Comparison of ENCODE assay signal across 20 cellular contexts in genomic region chr6:168263351-168263905, GRCh38. TPM values are rescaled to one million over a fixed set of nuclear protein-coding genes. Genes with fewer than 3 reads are reported as not detected.
DNase-seq lines count a peak whose midpoint lies in the region; ATAC-seq, FAIRE-seq and TF ChIP-seq lines count a peak whose summit lies in the region.
"Had no signal": no experiment of that assay in that cellular context is flagged by ENCODE, and none has a peak within 500 bp of the region (broad histone marks: within the 10 kb centered on the region; RNA-seq: fewer than 3 reads in every experiment).

No MANE protein-coding gene starts in this region.

- H2AK5ac ChIP-seq in H9 (ENCODE audit: insufficient read length, low read length) (no peak overlapping the region), neuronal stem cell (ENCODE audit: low read depth, low read length) (no peak overlapping the region)

- H2BK12ac ChIP-seq in H9 (ENCODE audit: insufficient read length, low read depth, low read length) (no peak overlapping the region), neuronal stem cell (ENCODE audit: low read length) (no peak overlapping the region)

- H3K4me3 ChIP-seq in A549, result no peak overlapping the region
- H3K4me3 ChIP-seq in liver (ENCODE audit: low read depth in 1 of 3, low read length in 3 of 3), result no peak overlapping the region
- no peak overlapping the region for H3K4me3 ChIP-seq in neuronal stem cell (ENCODE audit: low read length in 2 of 2)
- H3K4me3 ChIP-seq: GM12878 had no signal

- no peak overlapping the region for H3K9ac ChIP-seq in H9 (ENCODE audit: extremely low read depth, insufficient read length, low read length)
- no peak overlapping the region for H3K9ac ChIP-seq in liver (ENCODE audit: low read depth in 1 of 2, low read length in 2 of 2)
- H3K9ac ChIP-seq in neuronal stem cell (ENCODE audit: low read depth, low read length, poor library complexity), result no peak overlapping the region

- H2BK120ac ChIP-seq in H9 (ENCODE audit: low read depth, low read length, poor library complexity, severe bottlenecking), result peak overlapping the region; percentile 10
- no peak overlapping the region for H2BK120ac ChIP-seq in neuronal stem cell (ENCODE audit: low read depth, low read length)

- H3K18ac ChIP-seq in H9 (ENCODE audit: insufficient read length, low read depth, low read length) (no peak overlapping the region), neuronal stem cell (ENCODE audit: low read length) (no peak overlapping the region)

- no peak overlapping the region for H3K4ac ChIP-seq in H9 (ENCODE audit: low read depth, low read length)
- H3K4ac ChIP-seq in neuronal stem cell (ENCODE audit: low read length), result no peak overlapping the region

- H3K23me2 ChIP-seq in H9 (ENCODE audit: insufficient read length, low read depth, low read length, poor library complexity, severe bottlenecking), result no peaks in the 10 kb centered on the region

- H3K36me3 Mint-ChIP-seq in H9 (ENCODE audit: insufficient read depth in 1 of 3, low read depth in 3 of 3), result no peaks in the 10 kb centered on the region

- H3K56ac ChIP-seq in H9 (ENCODE audit: insufficient read length, low read depth, low read length), result no peak overlapping the region

- H4K91ac ChIP-seq in H9 (ENCODE audit: insufficient read length, low read depth, low read length) (no peak overlapping the region), neuronal stem cell (ENCODE audit: low read depth, low read length, poor library complexity) (no peak overlapping the region)

- TF ChIP-seq EP300 in A549 (IDR thresholded peaks at IDR 0.05), result no peak

- no peaks in the 10 kb centered on the region; a peak in 1 of 5 replicates for H3K9me3 Mint-ChIP-seq in H9
- H3K9me3 Mint-ChIP-seq: CD4-positive, alpha-beta T cell had no signal

- H3K4me2 ChIP-seq in A549, result 0 out of 3 replicates have a peak overlapping the region, but pooled peaks have one; percentile 3
- H3K4me2 ChIP-seq in H9 (ENCODE audit: insufficient read depth, insufficient read length, low read length), result no peak overlapping the region
- H3K4me2 ChIP-seq in neuronal stem cell (ENCODE audit: insufficient read depth, low read length, poor library complexity, severe bottlenecking), result no peak overlapping the region

- H3T11ph ChIP-seq in H9 (ENCODE audit: low read length), result no peak overlapping the region

- H3K23ac ChIP-seq in H9 (ENCODE audit: insufficient read length, low read depth, low read length) (no peak overlapping the region), neuronal stem cell (ENCODE audit: low read depth, low read length, poor library complexity) (no peak overlapping the region)

- CTCF ChIA-PET in A549 (lab: Yijun Ruan, JAX), result no interaction called here

- H4K8ac ChIP-seq in H9 (replicated peaks; ENCODE audit: insufficient read length, low read depth, low read length) (no peak overlapping the region), neuronal stem cell (ENCODE audit: low read depth, low read length) (no peak overlapping the region)

- H3K9me3 ChIP-seq in A549 (no peaks in the 10 kb centered on the region), H9 (ENCODE audit: control insufficient read depth, low read depth, low read length) (no peaks in the 10 kb centered on the region), liver (ENCODE audit: control insufficient read depth in 4 of 4, low read length in 3 of 4) (no peaks in the 10 kb centered on the region), neuronal stem cell (replicated peaks in 1 of 2; ENCODE audit: control insufficient read depth in 2 of 2, insufficient read depth in 1 of 2, low read depth in 1 of 2, low read length in 2 of 2) (no peaks in the 10 kb centered on the region)
- H3K9me3 ChIP-seq: Caco-2 had no signal

- no peak overlapping the region for H2BK5ac ChIP-seq in H9 (ENCODE audit: insufficient read length, low read length)
- H2BK5ac ChIP-seq in neuronal stem cell (ENCODE audit: low read length), result no peak overlapping the region

- no peak overlapping the region for H4K5ac ChIP-seq in H9 (ENCODE audit: insufficient read length, low read depth, low read length)

- H3K4me1 ChIP-seq in A549, result peaks cover 40% of the 10 kb centered on the region
- no peaks in the 10 kb centered on the region; the same call in 1 of the 2 replicates for H3K4me1 ChIP-seq in H9 (ENCODE audit: insufficient read depth, low read length)
- H3K4me1 ChIP-seq in liver (ENCODE audit: control insufficient read depth in 4 of 4, insufficient read depth in 4 of 4, low read length in 3 of 4), result peaks cover 19 to 65% (median 52%) of the 10 kb centered on the region in 4 donors
- peaks cover 2 to 4% of the 10 kb centered on the region in 2 donors for H3K4me1 ChIP-seq in neuronal stem cell (ENCODE audit: control insufficient read depth in 2 of 2, insufficient read depth in 1 of 2, low read depth in 1 of 2, low read length in 2 of 2)

- no peak overlapping the region for H2AFZ ChIP-seq in H9 (ENCODE audit: low read length)
- H2AFZ ChIP-seq in neuronal stem cell (ENCODE audit: low read length), result peak overlapping the region; percentile 44

- no peak overlapping the region; a peak in 1 of 7 replicates for H3K27ac Mint-ChIP-seq in H9
- H3K27ac Mint-ChIP-seq: CD4-positive, alpha-beta T cell had no signal

- H3K27ac ChIP-seq in A549 (peak overlapping the region; percentile 89 to 90), H9 (ENCODE audit: insufficient read length, low read depth, low read length) (no peak overlapping the region), liver (ENCODE audit: low read depth in 1 of 2, low read length in 2 of 2) (peak overlapping the region; percentile 30 to 87), neuronal stem cell (replicated peaks; ENCODE audit: low read length) (no peak overlapping the region)
- H3K27ac ChIP-seq: C4-2B had no signal

- H3K36me3 ChIP-seq in liver (ENCODE audit: control insufficient read depth in 4 of 4, insufficient read depth in 3 of 4, low read depth in 1 of 4, low read length in 3 of 4) (no peaks in the 10 kb centered on the region), neuronal stem cell (replicated peaks in 1 of 2; ENCODE audit: control insufficient read depth in 2 of 2, insufficient read depth in 2 of 2, low read length in 2 of 2) (no peaks in the 10 kb centered on the region)

- TF ChIP-seq CTCF in A549 (IDR thresholded peaks at IDR 0.05), result no peak
- TF ChIP-seq CTCF in H9 (conservative IDR thresholded peaks at IDR 0.05), result no peak
- no peak for TF ChIP-seq CTCF in liver (IDR thresholded peaks at IDR 0.05; ENCODE audit: low read depth, low read length, missing input control)

- no peak for TF ChIP-seq POLR2A in A549 (IDR thresholded peaks at IDR 0.05; ENCODE audit: low read length)

- H3K4me1 Mint-ChIP-seq in H9, result peaks cover 10% of the 10 kb centered on the region in 2 experiments

- no peaks in the 10 kb centered on the region for H3K79me2 ChIP-seq in H9 (ENCODE audit: insufficient read depth, low read length)

- 92% methylated on average over 21 of the region's 28 CpGs for WGBS in A549 (ENCODE audit: missing lambda C conversion rate)
- WGBS in H9 (ENCODE audit: extremely low coverage, insufficient read length, low lambda C conversion rate), result no CpG with 5 or more reads among the region's 28 CpGs
- 95% methylated on average over 28 of the region's 28 CpGs for WGBS in liver
- no CpG with 5 or more reads among the region's 28 CpGs for WGBS in neuronal stem cell (ENCODE audit: extremely low coverage in 2 of 2, insufficient read length in 2 of 2, insufficient replicate concordance in 1 of 2), 2 donors

- H2BK20ac ChIP-seq in H9 (ENCODE audit: low read depth, low read length, poor library complexity, severe bottlenecking), result no peak overlapping the region

- H2BK15ac ChIP-seq in H9 (ENCODE audit: low read depth, low read length), result no peak overlapping the region
- H2BK15ac ChIP-seq in neuronal stem cell (ENCODE audit: low read length), result no peak overlapping the region

- no peak for ATAC-seq in A549
- ATAC-seq: GM12878 had no signal

- H4K20me1 ChIP-seq in H9 (ENCODE audit: control insufficient read depth, insufficient read depth, insufficient read length), result no peaks in the 10 kb centered on the region

- TF ChIP-seq RAD21 in A549 (conservative IDR thresholded peaks at IDR 0.05 in 1 of 2, IDR thresholded peaks at IDR 0.05 in 1 of 2) (no peak), liver (IDR thresholded peaks at IDR 0.05) (no peak)

- H3K79me1 ChIP-seq in H9 (ENCODE audit: insufficient read depth, low read depth, low read length, poor library complexity, severe bottlenecking), result no peaks in the 10 kb centered on the region
- no peaks in the 10 kb centered on the region for H3K79me1 ChIP-seq in neuronal stem cell (ENCODE audit: low read depth, low read length)

- no peak overlapping the region for H3K4me3 Mint-ChIP-seq in H9
- H3K4me3 Mint-ChIP-seq: CD4-positive, alpha-beta T cell had no signal

- no peak for FAIRE-seq in A549 (lab: Jason Lieb, UNC)
- FAIRE-seq: D721Med, GM12878, HTR-8/SVneo had no signal

- DNase-seq in A549 (ENCODE audit: low read depth in 1 of 2, low spot score in 1 of 2) (no peak), H9 (no peak), neuronal stem cell (ENCODE audit: low spot score) (no peak), HUDEP-2 (lab: John Stamatoyannopoulos, UW; ENCODE audit: unreplicated experiment in 76 of 76) (no peak), EL (no peak)
- DNase-seq: ACHN; AML-193; Caco-2; CD4-positive, alpha-beta T cell; HCEC 1CT; KG1 had no signal

- no peaks in the 10 kb centered on the region for H3K27me3 Mint-ChIP-seq in H9 (ENCODE audit: low read depth)
- H3K27me3 Mint-ChIP-seq: CD4-positive, alpha-beta T cell had no signal

- H3K27me3 ChIP-seq in H9 (ENCODE audit: insufficient read depth, low read length) (no peaks in the 10 kb centered on the region), liver (ENCODE audit: control insufficient read depth in 4 of 4, insufficient read depth in 4 of 4, low read length in 3 of 4) (no peaks in the 10 kb centered on the region), neuronal stem cell (ENCODE audit: control insufficient read depth in 3 of 3, insufficient read depth in 3 of 3, low read depth in 1 of 3, low read length in 3 of 3) (no peaks in the 10 kb centered on the region)

- no peak overlapping the region for H3K14ac ChIP-seq in H9 (ENCODE audit: insufficient read depth, low read length)
- H3K14ac ChIP-seq in neuronal stem cell (ENCODE audit: low read length), result no peak overlapping the region

- POLR2A ChIA-PET in A549 (lab: Yijun Ruan, JAX), result no interaction called here

TF ChIP-seq in A549, 52 proteins besides CTCF, POLR2A, EP300 and RAD21 (continues in another document):
- TF ChIP-seq HOXB13 (CRISPR knock-in tag; IDR thresholded peaks at IDR 0.05; ENCODE audit: low read depth), result no peak

TF ChIP-seq in liver, 16 proteins besides CTCF, POLR2A, EP300 and RAD21 (continues in another document):
- TF ChIP-seq FOXA2 (IDR thresholded peaks at IDR 0.05) (no peak), NR2F2 (IDR thresholded peaks at IDR 0.05) (no peak)

RNA-seq across cellular contexts. Expression of gene DACT2, which starts 56.1 kb away (rescaled TPM):
- 0.63 and 0.97 TPM in 2 replicates for polyA plus RNA-seq in A549 (2011; rRNA removed)
- polyA plus RNA-seq in A549 (2012; cell fraction: cytosol; rRNA removed), result 0.46 and 0.87 TPM in 2 replicates
- polyA plus RNA-seq in A549 (2012; cell fraction: nucleus; rRNA removed), result 1.3 and 1.8 TPM in 2 replicates
- polyA plus RNA-seq in A549 (2017; fragmentation: RNase III; extraction: RNeasy Plus Mini Kit Qiagen cat#74134 plus additional on column Dnase treatment), result 0.85 to 1.5 TPM (median 1.5 TPM) in 3 replicates
- polyA minus RNA-seq in A549 (2011; rRNA and poly(A)+ RNA removed), result 0.78 and 1.3 TPM in 2 replicates
- total RNA-seq in H9 (2021), result 1.6 and 1.8 TPM in 2 replicates
- total RNA-seq in liver, result 1 to 10 TPM in 1 of 2 donors, under 1 TPM in 1; 0.42 to 2.8 TPM
- polyA plus RNA-seq in liver, result 1 to 10 TPM in 1 of 2 donors, under 1 TPM in 1; 0.25 to 1.3 TPM
- polyA plus RNA-seq in neuronal stem cell (2013, experiment 1 of 2), result 0.46 TPM
- polyA plus RNA-seq in neuronal stem cell (2013, experiment 2 of 2), result 0.51 TPM
- total RNA-seq: A172; CD4-positive, alpha-beta T cell; G401; GM12878; H4 had no signal
- polyA plus RNA-seq: BJ, GM12878 had no signal

Comparison
In these comparisons a context has a peak if more than half of its experiments do, and no peak if none do; other contexts are left out.
1. H3K27ac ChIP-seq: peak in A549 (2 of 2) and liver (2 of 2); none in H9 (single experiment) and neuronal stem cell (single experiment).